8 cellular contexts compared by ENCODE assay signal in the genomic region with DNA sequence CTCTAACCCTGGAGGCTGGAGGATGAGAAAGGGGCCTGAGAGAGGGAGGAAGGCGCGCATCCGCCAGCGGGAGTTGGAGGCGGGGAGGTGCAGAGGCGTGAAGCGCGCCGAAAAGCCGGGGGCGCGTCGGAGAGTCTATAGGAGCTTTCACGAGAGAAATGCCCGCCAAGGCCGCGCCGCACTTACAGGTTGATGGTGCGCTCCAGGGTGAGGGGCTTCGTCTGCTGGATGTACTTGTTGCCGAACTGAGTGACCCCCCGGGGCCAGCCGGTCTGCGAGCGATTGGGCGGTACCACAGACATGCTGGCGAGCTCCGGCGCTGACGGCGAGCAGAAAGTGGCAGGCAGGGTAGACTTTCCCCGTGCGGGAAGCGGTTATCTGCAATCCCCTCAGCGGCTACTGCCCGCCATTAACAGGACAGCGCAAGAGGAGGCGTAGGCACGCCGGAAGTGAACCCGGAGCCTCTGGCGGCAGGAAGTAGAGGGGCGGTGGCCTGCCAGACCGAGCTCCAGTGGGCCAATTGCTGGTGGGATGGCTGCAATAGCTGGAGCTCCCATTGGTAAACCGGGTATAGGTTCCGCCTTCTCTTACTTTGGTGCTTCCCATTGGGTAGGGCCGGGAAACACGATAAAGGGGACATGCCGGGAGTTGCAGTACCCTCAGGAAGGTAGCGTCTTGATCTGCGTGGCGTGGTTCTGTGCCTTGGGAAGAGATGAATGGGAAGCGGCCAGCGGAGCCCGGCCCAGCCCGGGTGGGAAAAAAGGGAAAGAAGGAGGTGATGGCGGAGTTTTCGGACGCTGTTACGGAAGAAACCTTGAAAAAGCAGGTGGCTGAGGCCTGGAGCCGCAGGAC. TPM values are rescaled to one million over a fixed set of nuclear protein-coding genes. Genes with fewer than 3 reads are reported as not detected.
DNase-seq lines count a peak whose midpoint lies in the region; ATAC-seq and TF ChIP-seq lines count a peak whose summit lies in the region.

NUDT21 (minus strand) TSS at position 432 of the 852 bp plus-strand sequence; CDS start at position 302, 130 bp downstream.
OGFOD1 (plus strand) TSS at position 654 of the 852 bp plus-strand sequence; CDS start at position 713, 59 bp downstream.

- peak; percentile 94 for DNase-seq in AG09309 (ENCODE audit: low read depth)
- peak; percentile 87 to 90 for DNase-seq in NCI-H446 (lab: John Stamatoyannopoulos, UW)
- peak; percentile 90 for DNase-seq in activated CD4-positive, CD25-positive, alpha-beta regulatory T cell treated with anti-CD3 and anti-CD28 coated beads, Interleukin-2, amount 50 U/mL, for 16 hours (ENCODE audit: low read depth, low spot score)
- peak; percentile 74 to 88 for DNase-seq in central memory CD8-positive, alpha-beta T cell (ENCODE audit: low spot score in 2 of 2)
- DNase-seq in inferior parietal cortex (ENCODE audit: extremely low spot score), result peak; percentile 97
- peak; percentile 97 for DNase-seq in spleen

- TF ChIP-seq CTCF in AG09309 (IDR thresholded peaks at IDR 0.05; ENCODE audit: control insufficient read depth, insufficient read depth, low read depth, low read length, missing control alignments), result peak; percentile 2
- TF ChIP-seq CTCF in spleen (IDR thresholded peaks at IDR 0.05 in 8 of 11, conservative IDR thresholded peaks at IDR 0.05 in 3 of 11), result peak in 7 of 11 experiments; percentile 10 to 58 (median 37)

- peaks cover 49% of the 10 kb centered on the region for H3K36me3 Mint-ChIP-seq in central memory CD8-positive, alpha-beta T cell (ENCODE audit: insufficient read depth)

- H3K27me3 ChIP-seq in spleen (replicated peaks in 1 of 7), result no peaks in the 10 kb centered on the region

- peak; percentile 97 for ATAC-seq in GM19025 (IDR thresholded peaks at IDR 0.05; ENCODE audit: low read depth, unreplicated experiment)
- ATAC-seq in HG03342 (IDR thresholded peaks at IDR 0.05; ENCODE audit: unreplicated experiment), result peak; percentile 97
- peak; percentile 98 for ATAC-seq in central memory CD8-positive, alpha-beta T cell (replicated peaks; ENCODE audit: extremely low read depth, poor library complexity, severe bottlenecking)

- no peaks in the 10 kb centered on the region for H3K9me3 Mint-ChIP-seq in central memory CD8-positive, alpha-beta T cell

- peaks cover 55% of the 10 kb centered on the region for H3K4me1 Mint-ChIP-seq in central memory CD8-positive, alpha-beta T cell

- 0% methylated on average over 50 to 61 of the region's 61 CpGs for WGBS in spleen, 5 donors

- peak within 1 kb of the TSS; percentile 95 for H3K27ac Mint-ChIP-seq in central memory CD8-positive, alpha-beta T cell (ENCODE audit: low read depth)

- H3K36me3 ChIP-seq in spleen, result peaks cover 0 to 47% (median 39%) of the 10 kb centered on the region in 6 donors

- H3K4me3 Mint-ChIP-seq in central memory CD8-positive, alpha-beta T cell, result peak within 1 kb of the TSS; percentile 92

- peak in 1 of 3 donors; percentile 37 for TF ChIP-seq POLR2A in spleen (IDR thresholded peaks at IDR 0.05)

- H3K4me3 ChIP-seq in AG09309 (ENCODE audit: control insufficient read depth, low read depth, low read length), result peak within 1 kb of the TSS; percentile 93
- H3K4me3 ChIP-seq in spleen, result peak within 1 kb of the TSS; percentile 84 to 98 (median 90)

- peak within 1 kb of the TSS; percentile 75 to 91 (median 86) for H3K27ac ChIP-seq in spleen

- intact Hi-C loops in spleen (cut with DNase I; ENCODE audit: low total_unique reads), result no loop called here

- peaks cover 20 to 62% (median 49%) of the 10 kb centered on the region in 6 donors for H3K4me1 ChIP-seq in spleen

- no peaks in the 10 kb centered on the region for H3K27me3 Mint-ChIP-seq in central memory CD8-positive, alpha-beta T cell

- no peaks in the 10 kb centered on the region for H3K9me3 ChIP-seq in spleen

RNA-seq across cellular contexts. Expression of gene NUDT21, which starts in this region (rescaled TPM):
- total RNA-seq in spleen, result 10 to 100 TPM; 52.8 to 93.0 (median 83.2) TPM
- 10 to 100 TPM; 19.4 to 36.8 (median 29.2) TPM for polyA plus RNA-seq in spleen

RNA-seq across cellular contexts. Expression of gene OGFOD1, which starts in this region (rescaled TPM):
- total RNA-seq in spleen, result 10 to 100 TPM; 22.8 to 34.7 (median 30.5) TPM
- polyA plus RNA-seq in spleen, result 10 to 100 TPM in 2 of 3 donors, 1 to 10 TPM in 1; 6.9 to 11.6 (median 10.3) TPM

Comparison
In these comparisons a context has a peak if more than half of its experiments do, and no peak if none do; other contexts are left out.
1. Peak in every context shown above with its lines: DNase-seq, ATAC-seq, H3K4me3 ChIP-seq and H3K27ac ChIP-seq.